In the genomic region with DNA sequence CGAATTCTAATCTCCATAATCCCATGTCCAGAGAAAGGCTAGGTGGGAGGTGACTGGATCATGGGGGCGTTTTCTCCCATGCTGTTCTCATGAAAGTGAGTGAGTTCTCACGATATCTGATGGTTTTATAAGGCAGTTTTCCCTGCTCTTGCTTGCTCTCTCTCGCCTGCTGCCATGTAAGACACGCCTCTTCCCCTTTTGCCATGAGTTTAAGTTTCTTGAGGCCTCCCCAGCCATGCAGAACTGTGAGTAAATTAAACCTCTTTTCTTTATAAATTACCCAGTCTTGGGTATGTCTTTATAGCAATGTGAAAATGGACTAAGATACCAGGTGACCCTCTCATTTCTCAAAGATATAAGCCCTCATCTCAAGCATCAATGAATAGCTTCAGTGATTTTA, we compare ENCODE assay signal across 22 cellular contexts. TPM values are rescaled to one million over a fixed set of nuclear protein-coding genes. Genes with fewer than 3 reads are reported as not detected.
DNase-seq lines count a peak whose midpoint lies in the region; ATAC-seq and TF ChIP-seq lines count a peak whose summit lies in the region.
"Had no signal": no experiment of that assay in that cellular context is flagged by ENCODE, and none has a peak within 500 bp of the region (broad histone marks: within the 10 kb centered on the region; RNA-seq: fewer than 3 reads in every experiment).

No MANE protein-coding gene starts in this region.

- H3K36me3 ChIP-seq in cardiac muscle cell, result no peaks in the 10 kb centered on the region
- H3K36me3 ChIP-seq in hepatocyte (replicated peaks; ENCODE audit: insufficient read depth, low read depth), result no peaks in the 10 kb centered on the region
- H3K36me3 ChIP-seq in sigmoid colon, result peaks cover 0 to 3% (median 0%) of the 10 kb centered on the region in 4 donors
- H3K36me3 ChIP-seq in aorta (ENCODE audit: control insufficient read depth in 1 of 2, insufficient read depth in 2 of 2, low read length in 1 of 2), result peaks cover 0 to 4% of the 10 kb centered on the region in 2 donors
- H3K36me3 ChIP-seq: SJCRH30 had no signal

- no peaks in the 10 kb centered on the region for H3K27me3 ChIP-seq in cardiac muscle cell
- no peaks in the 10 kb centered on the region for H3K27me3 ChIP-seq in hepatocyte
- no peaks in the 10 kb centered on the region for H3K27me3 ChIP-seq in sigmoid colon
- no peaks in the 10 kb centered on the region for H3K27me3 ChIP-seq in aorta (ENCODE audit: control insufficient read depth in 1 of 2, insufficient read depth in 2 of 2, low read length in 1 of 2)
- H3K27me3 ChIP-seq: body of pancreas, SJCRH30 had no signal

- ATAC-seq in Right ventricle myocardium superior (ENCODE audit: poor library complexity) (no peak), aorta (ENCODE audit: low FRiP score) (no peak)
- ATAC-seq: body of pancreas; PC-3; stimulated activated effector memory CD8-positive, alpha-beta T cell treated with anti-CD3 and anti-CD28 coated beads, Interleukin-12 subunit alpha, Interleukin-12 subunit beta, amount 100 ng/mL, for 72 hours had no signal

- no peaks in the 10 kb centered on the region for H3K9me3 ChIP-seq in cardiac muscle cell (ENCODE audit: low read depth)
- no peaks in the 10 kb centered on the region for H3K9me3 ChIP-seq in hepatocyte (ENCODE audit: low read depth)
- H3K9me3 ChIP-seq in sigmoid colon, result no peaks in the 10 kb centered on the region
- no peaks in the 10 kb centered on the region for H3K9me3 ChIP-seq in aorta (ENCODE audit: control insufficient read depth, low read length)
- H3K9me3 ChIP-seq: body of pancreas, SJCRH30 had no signal

- DNase-seq in cardiac muscle cell (ENCODE audit: low read depth in 1 of 2, low spot score in 1 of 2) (no peak), Right ventricle myocardium superior (no peak), hepatocyte (ENCODE audit: low spot score) (no peak), sigmoid colon (no peak), aorta (no peak), GF-D8 (lab: John Stamatoyannopoulos, UW) (no peak), mesenteric fat pad (ENCODE audit: low spot score) (no peak), NCI-H345 (lab: John Stamatoyannopoulos, UW) (no peak)
- DNase-seq: ACHN; activated CD8-positive, alpha-beta memory T cell treated with anti-CD3 and anti-CD28 coated beads for 24 hours; body of pancreas; cortex of kidney; Karpas-422; kidney glomerular epithelial cell; mesenchymal stem cell; NCI-H1436; NCI-H774; PC-3; retina; SJCRH30 had no signal

- H4K20me1 ChIP-seq in hepatocyte (ENCODE audit: insufficient read depth, poor library complexity, severe bottlenecking), result no peaks in the 10 kb centered on the region

- TF ChIP-seq POLR2A in sigmoid colon (IDR thresholded peaks at IDR 0.05), result no peak

- TF ChIP-seq CTCF in cardiac muscle cell (IDR thresholded peaks at IDR 0.05; ENCODE audit: low read depth, low read length) (no peak), hepatocyte (IDR thresholded peaks at IDR 0.05; ENCODE audit: poor library complexity) (no peak), sigmoid colon (IDR thresholded peaks at IDR 0.05) (no peak)

- peak in 1 of 4 donors; percentile 20 for TF ChIP-seq EP300 in sigmoid colon (IDR thresholded peaks at IDR 0.05)

- H3K9me2 ChIP-seq in hepatocyte (replicated peaks; ENCODE audit: insufficient read depth), result no peaks in the 10 kb centered on the region

- intact Hi-C loops in Right ventricle myocardium superior (cut with DNase I) (no loop called here), sigmoid colon (cut with DNase I) (no loop called here), aorta (cut with DNase I) (no loop called here)

- H3K4me1 ChIP-seq in cardiac muscle cell (ENCODE audit: low read depth) (peaks cover 42% of the 10 kb centered on the region), hepatocyte (ENCODE audit: insufficient read depth) (peaks cover 25% of the 10 kb centered on the region), sigmoid colon (peaks cover 0 to 44% (median 16%) of the 10 kb centered on the region in 4 donors), aorta (ENCODE audit: control insufficient read depth in 1 of 2, insufficient read depth in 2 of 2, low read length in 2 of 2) (peaks cover 5 to 8% of the 10 kb centered on the region in 2 donors)
- H3K4me1 ChIP-seq: body of pancreas, SJCRH30 had no signal

- no peak overlapping the region for H2AFZ ChIP-seq in hepatocyte

- H3K27ac ChIP-seq in cardiac muscle cell (peak overlapping the region; percentile 97), hepatocyte (peak overlapping the region; percentile 72), sigmoid colon (peak overlapping the region; percentile 93 to 97 (median 95)), aorta (ENCODE audit: low read depth in 1 of 2, low read length in 2 of 2) (peak overlapping the region; percentile 99)
- H3K27ac ChIP-seq: body of pancreas, C4-2B, SJCRH30 had no signal

- H3K4me3 ChIP-seq in cardiac muscle cell, result no peak overlapping the region
- H3K4me3 ChIP-seq in hepatocyte, result no peak overlapping the region
- peak overlapping the region in 2 of 4 donors; percentile 63 to 67 for H3K4me3 ChIP-seq in sigmoid colon
- peak overlapping the region in 1 of 2 donors; percentile 100 for H3K4me3 ChIP-seq in aorta (ENCODE audit: low read length in 2 of 2)
- H3K4me3 ChIP-seq: body of pancreas, SJCRH30 had no signal

- no peaks in the 10 kb centered on the region for H3K79me2 ChIP-seq in hepatocyte

- no peak overlapping the region for H3K4me2 ChIP-seq in hepatocyte

- WGBS in hepatocyte (ENCODE audit: low lambda C conversion rate, missing lambda C conversion rate), result 84% methylated on average over 5 of the region's 5 CpGs
- WGBS in sigmoid colon, 2 donors, result 86 to 92% methylated on average over 5 of the region's 5 CpGs
- whole genome bisulfite sequencing in aorta, 2 donors, result 19 to 26% methylated on average over 5 of the region's 5 CpGs

RNA-seq across cellular contexts. Expression of a gene that starts 1.1 kb away (rescaled TPM):
- 405 and 1,463 TPM in 2 replicates for total RNA-seq in cardiac muscle cell
- polyA plus RNA-seq in cardiac muscle cell, result 725 and 2,064 TPM in 2 replicates
- total RNA-seq in Right ventricle myocardium superior, result 74.5 TPM
- 218 and 231 TPM in 2 replicates for total RNA-seq in hepatocyte
- polyA plus RNA-seq in hepatocyte, result 207 and 251 TPM in 2 replicates
- 1,000 to 10,000 TPM; 2,072 to 5,444 (median 3,070) TPM for total RNA-seq in sigmoid colon
- polyA plus RNA-seq in sigmoid colon, result 100 to 1,000 TPM in 1 of 3 donors, 10 to 100 TPM in 2; 43.7 to 237 (median 78.1) TPM
- 1,000 to 10,000 TPM; 3,684 to 9,611 TPM for total RNA-seq in aorta
- polyA plus RNA-seq in aorta, result 1,000 to 10,000 TPM; 3,163 to 4,826 TPM
- total RNA-seq in mesenteric fat pad, result 204 TPM
- total RNA-seq: PC-3 had no signal

RNA-seq across cellular contexts. Expression of a gene that starts 36.9 kb away (rescaled TPM):
- 0.67 and 1.2 TPM in 2 replicates for total RNA-seq in cardiac muscle cell
- 0.77 and 1.9 TPM in 2 replicates for polyA plus RNA-seq in cardiac muscle cell
- 3.8 TPM for total RNA-seq in Right ventricle myocardium superior
- total RNA-seq in hepatocyte, result 13.9 and 14.1 TPM in 2 replicates
- 7.3 and 8.0 TPM in 2 replicates for polyA plus RNA-seq in hepatocyte
- total RNA-seq in sigmoid colon, result 10 to 100 TPM; 14.3 to 44.6 (median 22.1) TPM
- polyA plus RNA-seq in sigmoid colon, result 10 to 100 TPM in 2 of 3 donors, 1 to 10 TPM in 1; 7.6 to 18.8 (median 11.4) TPM
- 10 to 100 TPM; 27.4 to 28.5 TPM for total RNA-seq in aorta
- polyA plus RNA-seq in aorta, result 10 to 100 TPM in 1 of 2 donors, 1 to 10 TPM in 1; 9.5 to 28.5 TPM
- total RNA-seq in mesenteric fat pad, result 10.4 TPM
